Comparison of ENCODE assay signal across 24 cellular contexts in the genomic region with DNA sequence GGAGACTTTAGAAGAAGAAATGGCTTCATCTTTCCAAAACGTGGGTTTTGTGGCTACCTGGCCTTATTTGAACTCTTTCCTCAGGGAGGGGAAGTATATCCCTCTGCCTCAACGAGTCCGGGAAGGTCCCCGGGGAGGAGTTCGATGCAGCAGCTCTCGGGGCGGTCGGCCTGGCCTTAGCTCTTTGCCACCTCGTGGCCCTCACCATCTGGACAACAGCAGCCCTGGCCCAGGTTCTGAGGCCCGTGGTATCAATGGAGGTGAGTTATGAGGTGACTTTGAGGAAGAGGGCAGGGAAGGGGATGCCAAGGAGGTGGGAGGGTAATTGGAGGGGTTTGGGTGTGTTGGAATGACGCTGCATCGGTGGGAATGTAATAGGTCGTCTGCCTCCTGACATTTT. TPM values are rescaled to one million over a fixed set of nuclear protein-coding genes. Genes with fewer than 3 reads are reported as not detected.
"Had no signal": no experiment of that assay in that cellular context is flagged by ENCODE, and none has a peak within 500 bp of the region (broad histone marks: within the 10 kb centered on the region; RNA-seq: fewer than 3 reads in every experiment).

No MANE protein-coding gene starts in this region.

- H3K27ac Mint-ChIP-seq: activated CD4-positive, alpha-beta T cell treated with anti-CD3 and anti-CD28 coated beads for 36 hours; activated CD8-positive, alpha-beta T cell treated with anti-CD3 and anti-CD28 coated beads, Interleukin-2, amount 10 ng/mL, durations not matched to agents 7 days and 5 days; activated T-helper 17 cell treated with anti-CD3 and anti-CD28 coated beads, Interleukin-2, amount 50 U/mL, for 72 hours; neural progenitor cell; stimulated activated naive B cell treated with anti-CD40 and anti-IgM and Interleukin-4, amounts not matched to agents 10 μg/mL and 1 μg/mL and 100 μg/mL, for 72 hours had no signal

- H3K4me1 ChIP-seq: parathyroid adenoma had no signal

- H3K9ac ChIP-seq: neural progenitor cell, parathyroid adenoma had no signal

- H3K27ac ChIP-seq: gastrocnemius medialis, hepatocyte, neural progenitor cell, parathyroid adenoma, psoas muscle, tibial nerve had no signal

- H3K4me2 ChIP-seq: hepatocyte, neural progenitor cell, smooth muscle cell had no signal

- H3K4me3 ChIP-seq: gastrocnemius medialis, hepatocyte, neural progenitor cell, psoas muscle, smooth muscle cell, tibial nerve had no signal

- H3K9me3 Mint-ChIP-seq: activated T-helper 17 cell treated with anti-CD3 and anti-CD28 coated beads, Interleukin-2, amount 50 U/mL, for 72 hours; central memory CD8-positive, alpha-beta T cell; naive thymus-derived CD8-positive, alpha-beta T cell; neural progenitor cell; stimulated activated naive B cell treated with anti-CD40 and anti-IgM and Interleukin-4, amounts not matched to agents 10 μg/mL and 1 μg/mL and 100 μg/mL, for 72 hours had no signal

- DNase-seq: activated CD4-positive, alpha-beta T cell treated with anti-CD3 and anti-CD28 coated beads for 36 hours; activated CD4-positive, CD25-positive, alpha-beta regulatory T cell; activated CD8-positive, alpha-beta T cell treated with anti-CD3 and anti-CD28 coated beads, Interleukin-2, amount 10 ng/mL, durations not matched to agents 7 days and 5 days; activated T-cell treated with anti-CD3 and anti-CD28 coated beads for 4 hours; effector CD8-positive, alpha-beta T cell; erythroblast; gastrocnemius medialis; glutamatergic neuron; islet precursor cell; midbrain; naive thymus-derived CD8-positive, alpha-beta T cell; occipital lobe; psoas muscle; stimulated activated CD4-positive, alpha-beta T cell treated with anti-CD3 and anti-CD28 coated beads, Interleukin-1b, Interleukin-23, amount 100 ng/mL, for 48 hours; stimulated activated CD4-positive, alpha-beta T cell treated with anti-CD3 and anti-CD28 coated beads, Interleukin-4, amount 100 ng/mL, for 4 hours; stimulated activated CD8-positive, alpha-beta memory T cell treated with anti-CD3 and anti-CD28 coated beads, Interleukin-4, amount 100 ng/mL, for 48 hours; stimulated activated naive B cell treated with anti-CD40 and anti-IgM and Interleukin-4, amounts not matched to agents 10 μg/mL and 1 μg/mL and 100 μg/mL, for 72 hours had no signal

- H3K4me3 Mint-ChIP-seq: activated CD4-positive, alpha-beta T cell treated with anti-CD3 and anti-CD28 coated beads for 36 hours; activated CD8-positive, alpha-beta T cell treated with anti-CD3 and anti-CD28 coated beads, Interleukin-2, amount 10 ng/mL, durations not matched to agents 7 days and 5 days; activated T-helper 17 cell treated with anti-CD3 and anti-CD28 coated beads, Interleukin-2, amount 50 U/mL, for 72 hours; central memory CD8-positive, alpha-beta T cell; neural progenitor cell; stimulated activated naive B cell treated with anti-CD40 and anti-IgM and Interleukin-4, amounts not matched to agents 10 μg/mL and 1 μg/mL and 100 μg/mL, for 72 hours had no signal

- H2AFZ ChIP-seq: hepatocyte, neural progenitor cell, parathyroid adenoma had no signal

- H3K9me3 ChIP-seq: gastrocnemius medialis, psoas muscle, tibial nerve had no signal

- H3K27me3 Mint-ChIP-seq: activated CD4-positive, alpha-beta T cell treated with anti-CD3 and anti-CD28 coated beads for 36 hours; activated T-helper 17 cell treated with anti-CD3 and anti-CD28 coated beads, Interleukin-2, amount 50 U/mL, for 72 hours; central memory CD8-positive, alpha-beta T cell; naive thymus-derived CD8-positive, alpha-beta T cell; stimulated activated naive B cell treated with anti-CD40 and anti-IgM and Interleukin-4, amounts not matched to agents 10 μg/mL and 1 μg/mL and 100 μg/mL, for 72 hours had no signal

- H3K27me3 ChIP-seq: gastrocnemius medialis, hepatocyte, neural progenitor cell, tibial nerve had no signal

- ATAC-seq: activated CD4-positive, alpha-beta T cell treated with anti-CD3 and anti-CD28 coated beads for 36 hours; activated CD8-positive, alpha-beta T cell treated with anti-CD3 and anti-CD28 coated beads, Interleukin-2, amount 10 ng/mL, durations not matched to agents 7 days and 5 days; activated T-helper 17 cell treated with anti-CD3 and anti-CD28 coated beads, Interleukin-2, amount 50 U/mL, for 72 hours; gastrocnemius medialis; naive thymus-derived CD8-positive, alpha-beta T cell; psoas muscle; stimulated activated naive B cell treated with anti-CD40 and anti-IgM and Interleukin-4, amounts not matched to agents 10 μg/mL and 1 μg/mL and 100 μg/mL, for 72 hours had no signal

RNA-seq across cellular contexts. Expression of gene ATP2A1, which starts 47.8 kb away (rescaled TPM):
- polyA plus RNA-seq: naive thymus-derived CD8-positive, alpha-beta T cell had no signal
